11 cellular contexts compared by ENCODE assay signal in the genomic region with DNA sequence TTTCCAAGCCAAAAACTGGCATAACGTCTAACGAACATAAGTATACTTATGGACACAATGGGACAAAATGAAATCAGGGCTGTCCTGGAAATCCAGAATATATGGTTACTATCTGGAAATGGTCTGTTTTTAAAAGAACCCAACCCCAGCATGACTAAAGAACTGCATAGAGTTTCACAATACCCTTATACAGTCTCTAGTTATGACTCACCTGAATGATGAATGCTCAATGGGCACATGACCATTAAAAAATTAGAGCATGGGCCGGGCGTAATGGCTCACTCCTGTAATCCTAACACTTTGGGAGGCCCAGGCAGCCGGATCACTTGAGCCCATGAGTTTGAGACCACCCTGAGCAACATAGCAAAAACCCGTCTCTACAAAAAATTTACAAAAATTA. TPM values are rescaled to one million over a fixed set of nuclear protein-coding genes. Genes with fewer than 3 reads are reported as not detected.
DNase-seq lines count a peak whose midpoint lies in the region; ATAC-seq, FAIRE-seq and TF ChIP-seq lines count a peak whose summit lies in the region.
"Had no signal": no experiment of that assay in that cellular context is flagged by ENCODE, and none has a peak within 500 bp of the region (broad histone marks: within the 10 kb centered on the region; RNA-seq: fewer than 3 reads in every experiment).

No MANE protein-coding gene starts in this region.

- H3K27me3 ChIP-seq in fibroblast of lung (ENCODE audit: control insufficient read depth, insufficient read depth, low read length) (no peaks in the 10 kb centered on the region), upper lobe of right lung (no peaks in the 10 kb centered on the region)

- no peaks in the 10 kb centered on the region for H4K20me1 ChIP-seq in fibroblast of lung (ENCODE audit: control insufficient read depth, extremely low read depth, insufficient read depth, low read length)

- no peaks in the 10 kb centered on the region for H3K27me3 Mint-ChIP-seq in activated naive CD4-positive, alpha-beta T cell treated with anti-CD3 and anti-CD28 coated beads, Interleukin-2, amount 10 ng/mL, durations not matched to agents 7 days and 5 days
- H3K27me3 Mint-ChIP-seq in activated CD8-positive, alpha-beta memory T cell treated with anti-CD3 and anti-CD28 coated beads, Interleukin-2, amount 10 ng/mL, durations not matched to agents 7 days and 5 days = no peaks in the 10 kb centered on the region
- H3K27me3 Mint-ChIP-seq: effector memory CD8-positive, alpha-beta T cell had no signal

- H3K36me3 ChIP-seq in fibroblast of lung (ENCODE audit: control insufficient read depth, insufficient read depth, low read length) (no peaks in the 10 kb centered on the region), upper lobe of right lung (no peaks in the 10 kb centered on the region)
- H3K36me3 ChIP-seq: BLaER1 treated with 17β-estradiol and CSF1 and Interleukin-3, amounts not matched to agents 10 nM and 100 nM had no signal

- no peak overlapping the region for H3K27ac Mint-ChIP-seq in activated naive CD4-positive, alpha-beta T cell treated with anti-CD3 and anti-CD28 coated beads, Interleukin-2, amount 50 U/mL, for 72 hours
- no peak overlapping the region for H3K27ac Mint-ChIP-seq in activated naive CD4-positive, alpha-beta T cell treated with anti-CD3 and anti-CD28 coated beads, Interleukin-2, amount 10 ng/mL, durations not matched to agents 7 days and 5 days
- no peak overlapping the region for H3K27ac Mint-ChIP-seq in activated CD8-positive, alpha-beta memory T cell treated with anti-CD3 and anti-CD28 coated beads, Interleukin-2, amount 10 ng/mL, durations not matched to agents 7 days and 5 days
- H3K27ac Mint-ChIP-seq: effector memory CD8-positive, alpha-beta T cell had no signal

- H3K79me2 ChIP-seq in fibroblast of lung (ENCODE audit: control insufficient read depth, insufficient read depth, low read length) = peaks cover 29% of the 10 kb centered on the region

- H3K4me2 ChIP-seq in fibroblast of lung (ENCODE audit: extremely low read depth, insufficient read depth, low read length) = no peak overlapping the region
- H3K4me2 ChIP-seq: BLaER1 treated with 17β-estradiol and CSF1 and Interleukin-3, amounts not matched to agents 10 nM and 100 nM had no signal

- ATAC-seq in activated naive CD4-positive, alpha-beta T cell treated with anti-CD3 and anti-CD28 coated beads, Interleukin-2, amount 50 U/mL, for 72 hours = peak; percentile 56 to 61
- peak; percentile 31 for ATAC-seq in upper lobe of right lung
- ATAC-seq in activated CD8-positive, alpha-beta memory T cell treated with anti-CD3 and anti-CD28 coated beads, Interleukin-2, amount 10 ng/mL, durations not matched to agents 7 days and 5 days = no peak
- ATAC-seq: effector memory CD8-positive, alpha-beta T cell had no signal

- no peak overlapping the region for H3K4me3 ChIP-seq in fibroblast of lung (replicated peaks in 1 of 4; ENCODE audit: control extremely low read depth in 1 of 4, insufficient read depth in 1 of 4, low read depth in 3 of 4, low read length in 4 of 4)
- H3K4me3 ChIP-seq in upper lobe of right lung = no peak overlapping the region
- H3K4me3 ChIP-seq: BLaER1 treated with 17β-estradiol and CSF1 and Interleukin-3, amounts not matched to agents 10 nM and 100 nM had no signal

- no peak for TF ChIP-seq CTCF in fibroblast of lung (conservative IDR thresholded peaks at IDR 0.05 in 1 of 2, IDR thresholded peaks at IDR 0.05 in 1 of 2; ENCODE audit: low read depth in 1 of 2, low read length in 2 of 2)
- TF ChIP-seq CTCF in upper lobe of right lung (IDR thresholded peaks at IDR 0.05) = no peak

- peak; percentile 97 for FAIRE-seq in RCC 7860 (lab: Jason Lieb, UNC)

- H3K9me3 ChIP-seq in fibroblast of lung (ENCODE audit: control insufficient read depth, insufficient read depth, low read depth, low read length) = no peaks in the 10 kb centered on the region
- H3K9me3 ChIP-seq in upper lobe of right lung = no peaks in the 10 kb centered on the region

- H3K9ac ChIP-seq in fibroblast of lung (ENCODE audit: insufficient read depth, low read length) = no peak overlapping the region
- H3K9ac ChIP-seq: BLaER1 treated with 17β-estradiol and CSF1 and Interleukin-3, amounts not matched to agents 10 nM and 100 nM had no signal

- CTCF ChIA-PET in activated naive CD4-positive, alpha-beta T cell treated with anti-CD3 and anti-CD28 coated beads, Interleukin-2, amount 10 ng/mL, durations not matched to agents 7 days and 5 days (lab: Charles Lee) = no interaction called here
- CTCF ChIA-PET in activated CD8-positive, alpha-beta memory T cell treated with anti-CD3 and anti-CD28 coated beads, Interleukin-2, amount 10 ng/mL, durations not matched to agents 7 days and 5 days (lab: Charles Lee) = no interaction called here

- intact Hi-C loops in upper lobe of right lung (cut with DNase I) = no loop called here

- H3K36me3 Mint-ChIP-seq in activated naive CD4-positive, alpha-beta T cell treated with anti-CD3 and anti-CD28 coated beads, Interleukin-2, amount 50 U/mL, for 72 hours = no peaks in the 10 kb centered on the region
- peaks cover 9% of the 10 kb centered on the region for H3K36me3 Mint-ChIP-seq in activated naive CD4-positive, alpha-beta T cell treated with anti-CD3 and anti-CD28 coated beads, Interleukin-2, amount 10 ng/mL, durations not matched to agents 7 days and 5 days
- peaks cover 12% of the 10 kb centered on the region for H3K36me3 Mint-ChIP-seq in activated CD8-positive, alpha-beta memory T cell treated with anti-CD3 and anti-CD28 coated beads, Interleukin-2, amount 10 ng/mL, durations not matched to agents 7 days and 5 days

- H3K4me1 ChIP-seq in fibroblast of lung (ENCODE audit: control insufficient read depth, extremely low read depth, insufficient read depth, low read length) = peaks cover 17% of the 10 kb centered on the region
- H3K4me1 ChIP-seq in upper lobe of right lung = no peaks in the 10 kb centered on the region
- H3K4me1 ChIP-seq: BLaER1 treated with 17β-estradiol and CSF1 and Interleukin-3, amounts not matched to agents 10 nM and 100 nM had no signal

- H3K27ac ChIP-seq in fibroblast of lung (ENCODE audit: insufficient read depth, low read length) (peak overlapping the region; percentile 90), upper lobe of right lung (no peak overlapping the region)
- H3K27ac ChIP-seq: BLaER1 treated with 17β-estradiol and CSF1 and Interleukin-3, amounts not matched to agents 10 nM and 100 nM had no signal

- DNase-seq in activated naive CD4-positive, alpha-beta T cell treated with anti-CD3 and anti-CD28 coated beads, Interleukin-2, amount 50 U/mL, for 72 hours (ENCODE audit: low spot score in 2 of 2) = no peak
- DNase-seq in activated naive CD4-positive, alpha-beta T cell treated with anti-CD3 and anti-CD28 coated beads, Interleukin-2, amount 10 ng/mL, durations not matched to agents 7 days and 5 days = no peak
- DNase-seq in RCC 7860 (ENCODE audit: low spot score) = peak; percentile 80
- peak; percentile 86 to 92 for DNase-seq in fibroblast of lung (ENCODE audit: low read depth in 2 of 2)
- DNase-seq in upper lobe of right lung = no peak
- no peak for DNase-seq in activated CD8-positive, alpha-beta memory T cell treated with anti-CD3 and anti-CD28 coated beads, Interleukin-2, amount 10 ng/mL, durations not matched to agents 7 days and 5 days
- DNase-seq in activated naive CD4-positive, alpha-beta T cell treated with Interleukin-2 at 50 U/mL for 16 hours = no peak
- no peak for DNase-seq in GM19240 (ENCODE audit: insufficient read length, low spot score)
- DNase-seq: effector memory CD8-positive, alpha-beta T cell; NCI-H1436 had no signal

- H3K4me3 Mint-ChIP-seq in activated naive CD4-positive, alpha-beta T cell treated with anti-CD3 and anti-CD28 coated beads, Interleukin-2, amount 10 ng/mL, durations not matched to agents 7 days and 5 days = no peak overlapping the region
- no peak overlapping the region for H3K4me3 Mint-ChIP-seq in activated CD8-positive, alpha-beta memory T cell treated with anti-CD3 and anti-CD28 coated beads, Interleukin-2, amount 10 ng/mL, durations not matched to agents 7 days and 5 days
- H3K4me3 Mint-ChIP-seq: effector memory CD8-positive, alpha-beta T cell had no signal

- H3K9me3 Mint-ChIP-seq in activated naive CD4-positive, alpha-beta T cell treated with anti-CD3 and anti-CD28 coated beads, Interleukin-2, amount 50 U/mL, for 72 hours = no peaks in the 10 kb centered on the region
- H3K9me3 Mint-ChIP-seq in activated naive CD4-positive, alpha-beta T cell treated with anti-CD3 and anti-CD28 coated beads, Interleukin-2, amount 10 ng/mL, durations not matched to agents 7 days and 5 days = no peaks in the 10 kb centered on the region
- H3K9me3 Mint-ChIP-seq in activated CD8-positive, alpha-beta memory T cell treated with anti-CD3 and anti-CD28 coated beads, Interleukin-2, amount 10 ng/mL, durations not matched to agents 7 days and 5 days (ENCODE audit: low read depth) = peaks cover 2% of the 10 kb centered on the region
- H3K9me3 Mint-ChIP-seq: effector memory CD8-positive, alpha-beta T cell had no signal

- no peak overlapping the region for H2AFZ ChIP-seq in fibroblast of lung (ENCODE audit: low read length)

- peaks cover 2% of the 10 kb centered on the region for H3K4me1 Mint-ChIP-seq in activated naive CD4-positive, alpha-beta T cell treated with anti-CD3 and anti-CD28 coated beads, Interleukin-2, amount 10 ng/mL, durations not matched to agents 7 days and 5 days
- H3K4me1 Mint-ChIP-seq in activated CD8-positive, alpha-beta memory T cell treated with anti-CD3 and anti-CD28 coated beads, Interleukin-2, amount 10 ng/mL, durations not matched to agents 7 days and 5 days = peaks cover 4% of the 10 kb centered on the region

RNA-seq across cellular contexts. Expression of gene AMMECR1, which starts 31.8 kb away (rescaled TPM):
- total RNA-seq in activated naive CD4-positive, alpha-beta T cell treated with anti-CD3 and anti-CD28 coated beads, Interleukin-2, amount 50 U/mL, for 72 hours = 1 to 10 TPM; 4.1 to 8.7 TPM
- total RNA-seq in fibroblast of lung (7.6 and 8.5 TPM in 2 replicates), upper lobe of right lung (6.1 TPM)
- polyA plus RNA-seq in fibroblast of lung = 9.2 and 12.4 TPM in 2 replicates
- 6.8 and 7.7 TPM in 2 replicates for polyA plus RNA-seq in fibroblast of lung (2012)
- polyA minus RNA-seq in fibroblast of lung (ENCODE audit: low replicate concordance) = 2.2 and 21.0 TPM in 2 replicates
- total RNA-seq in activated CD8-positive, alpha-beta memory T cell treated with anti-CD3 and anti-CD28 coated beads, Interleukin-2, amount 10 ng/mL, durations not matched to agents 7 days and 5 days = 10 to 100 TPM in 1 of 2 experiments, 1 to 10 TPM in 1; 8.8 to 10.1 TPM

Comparison
In these comparisons a context has a peak if more than half of its experiments do, and no peak if none do; other contexts are left out.
1. DNase-seq: peak in RCC 7860 (single experiment) and fibroblast of lung (2 of 2); none in activated naive CD4-positive, alpha-beta T cell treated with anti-CD3 and anti-CD28 coated beads, Interleukin-2, amount 50 U/mL, for 72 hours (0 of 2), activated naive CD4-positive, alpha-beta T cell treated with anti-CD3 and anti-CD28 coated beads, Interleukin-2, amount 10 ng/mL, durations not matched to agents 7 days and 5 days (single experiment), upper lobe of right lung (single experiment), activated CD8-positive, alpha-beta memory T cell treated with anti-CD3 and anti-CD28 coated beads, Interleukin-2, amount 10 ng/mL, durations not matched to agents 7 days and 5 days (single experiment), activated naive CD4-positive, alpha-beta T cell treated with Interleukin-2 at 50 U/mL for 16 hours (single experiment) and GM19240 (single experiment).